20 cellular contexts compared by ENCODE assay signal in the genomic region with DNA sequence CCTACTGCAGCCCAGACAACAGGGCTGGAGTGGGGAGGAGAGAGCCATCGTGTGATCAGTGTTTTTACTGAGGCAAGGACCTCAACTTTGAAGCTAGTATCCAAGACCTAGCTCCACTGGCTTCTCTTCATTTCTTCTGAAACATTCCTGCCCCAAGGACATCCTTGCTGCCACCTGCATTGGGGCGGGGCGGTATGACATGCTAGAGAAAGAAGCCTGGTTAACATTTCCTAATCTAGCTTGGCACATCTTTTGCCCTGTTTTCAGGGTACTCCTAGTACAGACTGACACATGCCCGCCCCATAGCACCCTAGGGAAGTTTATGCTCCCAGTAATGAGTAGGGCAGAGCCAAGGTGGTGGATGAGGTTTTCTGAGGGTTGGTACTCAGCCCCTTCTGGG. TPM values are rescaled to one million over a fixed set of nuclear protein-coding genes. Genes with fewer than 3 reads are reported as not detected.
"Had no signal": no experiment of that assay in that cellular context is flagged by ENCODE, and none has a peak within 500 bp of the region (broad histone marks: within the 10 kb centered on the region; RNA-seq: fewer than 3 reads in every experiment).

No MANE protein-coding gene starts in this region.

- H3K27ac Mint-ChIP-seq: dendritic cell treated with granulocyte-macrophage colony-stimulating factor and Interleukin-4, amounts not matched to agents 40 ng/mL and 50 ng/mL, for 4 days; T-helper 1 cell treated with Interleukin-12 subunit alpha and Interleukin-12 subunit beta and Interleukin-4 antibody, amounts not matched to agents 30 μg/mL and 1 μg/mL, for 36 hours had no signal

- H3K27me3 ChIP-seq: gastrocnemius medialis, right atrium auricular region had no signal

- H3K4me3 ChIP-seq: gastrocnemius medialis, left lung, prostate gland, right atrium auricular region had no signal

- FAIRE-seq: endothelial cell of umbilical vein, kidney had no signal

- H3K4me1 ChIP-seq: gastrocnemius medialis, left lung, prostate gland had no signal

- H3K9me3 ChIP-seq: gastrocnemius medialis, left lung, prostate gland, right atrium auricular region had no signal

- H3K36me3 ChIP-seq: gastrocnemius medialis, left lung, prostate gland, right atrium auricular region had no signal

- H3K4me3 Mint-ChIP-seq: dendritic cell treated with granulocyte-macrophage colony-stimulating factor and Interleukin-4, amounts not matched to agents 40 ng/mL and 50 ng/mL, for 4 days; T-helper 1 cell treated with Interleukin-12 subunit alpha and Interleukin-12 subunit beta and Interleukin-4 antibody, amounts not matched to agents 30 μg/mL and 1 μg/mL, for 36 hours; type B pancreatic cell had no signal

- H3K36me3 Mint-ChIP-seq: type B pancreatic cell had no signal

- H3K27ac ChIP-seq: gastrocnemius medialis, left lung, right atrium auricular region had no signal

- H3K27me3 Mint-ChIP-seq: type B pancreatic cell had no signal

- H3K9me3 Mint-ChIP-seq: dendritic cell treated with granulocyte-macrophage colony-stimulating factor and Interleukin-4, amounts not matched to agents 40 ng/mL and 50 ng/mL, for 4 days; T-helper 1 cell treated with Interleukin-12 subunit alpha and Interleukin-12 subunit beta and Interleukin-4 antibody, amounts not matched to agents 30 μg/mL and 1 μg/mL, for 36 hours; type B pancreatic cell had no signal

- DNase-seq: activated CD4-positive, CD25-positive, alpha-beta regulatory T cell treated with anti-CD3 and anti-CD28 coated beads, Interleukin-2, amount 50 U/mL, for 72 hours; activated CD8-positive, alpha-beta memory T cell treated with anti-CD3 and anti-CD28 coated beads for 24 hours; activated CD8-positive, alpha-beta memory T cell treated with anti-CD3 and anti-CD28 coated beads, Interleukin-2, amount 50 U/mL, for 48 hours; activated effector memory CD4-positive, alpha-beta T cell treated with Interleukin-2 at 50 U/mL for 16 hours; activated naive CD4-positive, alpha-beta T cell treated with anti-CD3 and anti-CD28 coated beads, Interleukin-2, amount 50 U/mL, for 16 hours; activated T-cell treated with anti-CD3 and anti-CD28 coated beads, Interleukin-2, amount 50 U/mL, for 48 hours; aorta; effector memory CD4-positive, alpha-beta T cell; gastrocnemius medialis; kidney; left lung; stimulated activated CD4-positive, alpha-beta T cell treated with anti-CD3 and anti-CD28 coated beads, Interleukin-2, amount 100 ng/mL, for 24 hours; stimulated activated naive CD4-positive, alpha-beta T cell treated with Interleukin-2 at 50 U/mL for 16 hours had no signal

RNA-seq across cellular contexts. Expression of a gene that starts 17.8 kb away (rescaled TPM):
- total RNA-seq: aorta, endothelial cell of umbilical vein, gastrocnemius medialis, kidney, left lung, prostate gland, right atrium auricular region had no signal
- polyA plus RNA-seq: endothelial cell of umbilical vein, neural cell had no signal

RNA-seq across cellular contexts. Expression of a gene that starts 50.3 kb away (rescaled TPM):
- total RNA-seq: endothelial cell of umbilical vein, left lung had no signal
- polyA plus RNA-seq: aorta, neural cell had no signal
